8 cellular contexts compared by ENCODE assay signal in the genomic region with DNA sequence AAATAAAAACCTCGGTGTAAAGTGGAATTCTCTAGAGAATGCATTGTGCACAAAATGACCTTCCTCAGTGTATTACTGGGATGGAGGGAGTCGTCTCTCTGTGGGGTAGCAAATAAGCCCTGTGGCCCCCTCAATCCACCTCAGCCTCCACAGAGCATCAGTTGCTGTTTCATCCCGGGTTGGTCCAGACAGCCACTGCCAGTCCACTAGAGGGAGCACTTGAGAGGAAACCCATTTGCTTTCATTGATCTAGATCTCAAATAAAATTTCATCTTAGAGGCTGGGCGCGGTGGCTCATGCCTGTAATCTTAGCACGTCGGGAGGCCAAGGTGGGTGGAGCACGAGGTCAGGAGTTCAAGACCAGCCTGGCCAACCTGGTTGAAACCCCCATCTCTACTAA.
DNase-seq lines count a peak whose midpoint lies in the region; FAIRE-seq and TF ChIP-seq lines count a peak whose summit lies in the region.

No MANE protein-coding gene starts in this region.

- H3K4me3 ChIP-seq in GM12875 (ENCODE audit: low read depth, low read length) (no peak overlapping the region), fibroblast of the aortic adventitia (ENCODE audit: low read depth, low read length) (no peak overlapping the region)

- TF ChIP-seq CTCF in GM12875 (IDR thresholded peaks at IDR 0.05; ENCODE audit: borderline replicate concordance, insufficient read depth, low read depth, low read length) (peak; percentile 78), fibroblast of the aortic adventitia (IDR thresholded peaks at IDR 0.05; ENCODE audit: insufficient read depth, low read length) (peak; percentile 39)

- DNase-seq in Ammon's horn (ENCODE audit: low spot score) (peak; percentile 55), HT-29 (ENCODE audit: low spot score) (peak; percentile 83), SK-MEL-5 (ENCODE audit: low read depth, low spot score) (peak; percentile 86), fibroblast of the aortic adventitia (ENCODE audit: low read depth) (peak; percentile 5), putamen (ENCODE audit: low spot score) (peak; percentile 39), frontal cortex (ENCODE audit: low spot score in 2 of 2) (no peak)
- DNase-seq in effector CD8-positive, alpha-beta T cell (lab: John Stamatoyannopoulos, UW), result no peak

- no peak for FAIRE-seq in frontal cortex (lab: Jason Lieb, UNC)

- in situ Hi-C loops in SK-MEL-5 (cut with HindIII; ENCODE audit: low pct_unique_long_range_greater_than_20kb, low sequenced_read_pairs), result no loop called here

Comparison
In these comparisons a context has a peak if more than half of its experiments do, and no peak if none do; other contexts are left out.
1. DNase-seq: peak in Ammon's horn (single experiment), HT-29 (single experiment), SK-MEL-5 (single experiment), fibroblast of the aortic adventitia (single experiment) and putamen (single experiment); none in effector CD8-positive, alpha-beta T cell (single experiment) and frontal cortex (0 of 2).